ENCODE assay signal across 21 cellular contexts in genomic region chr18:46252754-46253153, GRCh38.
DNase-seq lines count a peak whose midpoint lies in the region; ATAC-seq and TF ChIP-seq lines count a peak whose summit lies in the region.
"Had no signal": no experiment of that assay in that cellular context is flagged by ENCODE, and none has a peak within 500 bp of the region (broad histone marks: within the 10 kb centered on the region; RNA-seq: fewer than 3 reads in every experiment).

No MANE protein-coding gene starts in this region.

- H3K36me3 ChIP-seq in GM23338 (ENCODE audit: insufficient read depth): no peaks in the 10 kb centered on the region; the same call in 1 of the 2 replicates
- H3K36me3 ChIP-seq in endodermal cell (ENCODE audit: control insufficient read depth, insufficient read depth, low read length): peaks cover 11% of the 10 kb centered on the region
- H3K36me3 ChIP-seq: ascending aorta, colonic mucosa had no signal

- DNase-seq in T-helper 1 cell (no peak), GM23338 (ENCODE audit: low spot score) (no peak), NCI-H2081 treated with DMSO at 0.1 percent for 48 hours (lab: John Stamatoyannopoulos, UW) (no peak), endodermal cell (no peak)
- no peak for DNase-seq in natural killer cell treated with Interleukin-12 subunit alpha and Interleukin-12 subunit beta and Interleukin-15 and Interleukin-18, amount 100 ng/mL, for 72 hours (ENCODE audit: low spot score)
- DNase-seq: activated CD4-positive, alpha-beta memory T cell treated with anti-CD3 and anti-CD28 coated beads for 36 hours; colonic mucosa; left ventricle myocardium superior; NCI-H1048; NCI-H2081; NCI-H526 treated with DMSO at 0.1 percent for 48 hours; stimulated activated CD4-positive, alpha-beta T cell treated with anti-CD3 and anti-CD28 coated beads, Interleukin-4, amount 100 ng/mL, for 1 hour had no signal

- no peak overlapping the region for H2AFZ ChIP-seq in GM23338

- no peaks in the 10 kb centered on the region for H3K9me3 ChIP-seq in endodermal cell (ENCODE audit: control insufficient read depth, low read length)
- H3K9me3 ChIP-seq: ascending aorta; BLaER1 treated with 17β-estradiol and CSF1 and Interleukin-3, amounts not matched to agents 10 nM and 100 nM; colonic mucosa; SJSA1; thoracic aorta had no signal

- no peak overlapping the region for H3K4me3 Mint-ChIP-seq in T-helper 1 cell treated with Interleukin-12 subunit alpha and Interleukin-12 subunit beta and Interleukin-4 antibody, amounts not matched to agents 30 μg/mL and 1 μg/mL, for 36 hours
- H3K4me3 Mint-ChIP-seq in GM23338: no peak overlapping the region
- no peak overlapping the region for H3K4me3 Mint-ChIP-seq in brain
- no peak overlapping the region for H3K4me3 Mint-ChIP-seq in natural killer cell treated with Interleukin-12 subunit alpha and Interleukin-12 subunit beta and Interleukin-15 and Interleukin-18, amount 100 ng/mL, for 72 hours
- H3K4me3 Mint-ChIP-seq in endodermal cell: no peak overlapping the region
- H3K4me3 Mint-ChIP-seq: activated CD4-positive, alpha-beta memory T cell treated with anti-CD3 and anti-CD28 coated beads for 36 hours had no signal

- H3K4me1 ChIP-seq in GM23338 (ENCODE audit: insufficient read depth) (peaks cover 19% of the 10 kb centered on the region), endodermal cell (ENCODE audit: control insufficient read depth, insufficient read depth, low read length) (no peaks in the 10 kb centered on the region)
- H3K4me1 ChIP-seq: ascending aorta had no signal

- no peaks in the 10 kb centered on the region for H3K9me2 ChIP-seq in GM23338 (ENCODE audit: insufficient read depth)

- 90% methylated on average over 2 of the region's 2 CpGs; no CpG with 5 or more reads in 1 of the 2 experiments for WGBS in endodermal cell (ENCODE audit: insufficient coverage in 1 of 2, insufficient read length in 1 of 2), 2 experiments

- no peak for TF ChIP-seq CTCF in GM23338 (conservative IDR thresholded peaks at IDR 0.05; ENCODE audit: low read depth in 2 of 2)
- TF ChIP-seq CTCF in brain (conservative IDR thresholded peaks at IDR 0.05): no peak
- no peak for TF ChIP-seq CTCF in endodermal cell (conservative IDR thresholded peaks at IDR 0.05)

- no peak overlapping the region for H3K4me3 ChIP-seq in GM23338
- H3K4me3 ChIP-seq in endodermal cell (ENCODE audit: low read length): no peak overlapping the region
- H3K4me3 ChIP-seq: ascending aorta; BLaER1 treated with 17β-estradiol and CSF1 and Interleukin-3, amounts not matched to agents 10 nM and 100 nM; colonic mucosa; K562; SJSA1; thoracic aorta had no signal

- peaks cover 55% of the 10 kb centered on the region for H3K36me3 Mint-ChIP-seq in T-helper 1 cell treated with Interleukin-12 subunit alpha and Interleukin-12 subunit beta and Interleukin-4 antibody, amounts not matched to agents 30 μg/mL and 1 μg/mL, for 36 hours (ENCODE audit: low read depth)
- H3K36me3 Mint-ChIP-seq in GM23338 (ENCODE audit: low read depth) (no peaks in the 10 kb centered on the region), brain (peaks cover 40% of the 10 kb centered on the region), endodermal cell (ENCODE audit: low read depth) (peaks cover 8% of the 10 kb centered on the region)
- H3K36me3 Mint-ChIP-seq in natural killer cell treated with Interleukin-12 subunit alpha and Interleukin-12 subunit beta and Interleukin-15 and Interleukin-18, amount 100 ng/mL, for 72 hours: peaks cover 14% of the 10 kb centered on the region

- no peaks in the 10 kb centered on the region for H3K27me3 Mint-ChIP-seq in T-helper 1 cell treated with Interleukin-12 subunit alpha and Interleukin-12 subunit beta and Interleukin-4 antibody, amounts not matched to agents 30 μg/mL and 1 μg/mL, for 36 hours (ENCODE audit: low read depth)
- H3K27me3 Mint-ChIP-seq in GM23338 (ENCODE audit: insufficient read depth, low read depth, poor library complexity): peaks cover 2% of the 10 kb centered on the region
- no peaks in the 10 kb centered on the region for H3K27me3 Mint-ChIP-seq in brain
- H3K27me3 Mint-ChIP-seq in natural killer cell treated with Interleukin-12 subunit alpha and Interleukin-12 subunit beta and Interleukin-15 and Interleukin-18, amount 100 ng/mL, for 72 hours: no peaks in the 10 kb centered on the region
- H3K27me3 Mint-ChIP-seq in endodermal cell (ENCODE audit: insufficient read depth): no peaks in the 10 kb centered on the region
- H3K27me3 Mint-ChIP-seq: activated CD4-positive, alpha-beta memory T cell treated with anti-CD3 and anti-CD28 coated beads for 36 hours had no signal

- no peak overlapping the region for H3K4me2 ChIP-seq in GM23338
- H3K4me2 ChIP-seq: BLaER1 treated with 17β-estradiol and CSF1 and Interleukin-3, amounts not matched to agents 10 nM and 100 nM had no signal

- H3K79me2 ChIP-seq in GM23338 (replicated peaks; ENCODE audit: insufficient read depth): 0 out of 2 replicates have a peak, but pooled peaks cover 17% of the 10 kb centered on the region

- peak overlapping the region; percentile 16; the same call in 1 of the 2 replicates for H3K27ac ChIP-seq in GM23338 (ENCODE audit: low read depth)
- no peak overlapping the region for H3K27ac ChIP-seq in endodermal cell (ENCODE audit: low read depth, low read length)
- H3K27ac ChIP-seq: 22Rv1; BLaER1 treated with 17β-estradiol and CSF1 and Interleukin-3, amounts not matched to agents 10 nM and 100 nM; colonic mucosa; SJSA1 had no signal

- ATAC-seq in GM23338: no peak
- ATAC-seq in natural killer cell treated with Interleukin-12 subunit alpha and Interleukin-12 subunit beta and Interleukin-15 and Interleukin-18, amount 100 ng/mL, for 72 hours: no peak
- no peak for ATAC-seq in HG02973 (IDR thresholded peaks at IDR 0.05; ENCODE audit: unreplicated experiment)
- ATAC-seq: K562, left ventricle myocardium superior had no signal

- H4K20me1 ChIP-seq in GM23338 (replicated peaks; ENCODE audit: insufficient read depth): peaks cover 4% of the 10 kb centered on the region

- H3K27ac Mint-ChIP-seq in T-helper 1 cell treated with Interleukin-12 subunit alpha and Interleukin-12 subunit beta and Interleukin-4 antibody, amounts not matched to agents 30 μg/mL and 1 μg/mL, for 36 hours: peak overlapping the region; percentile 65
- H3K27ac Mint-ChIP-seq in GM23338 (no peak overlapping the region), brain (peak overlapping the region in 3 of 5 experiments; percentile 30 to 84 (median 36)), endodermal cell (no peak overlapping the region)
- peak overlapping the region; percentile 48 to 70 for H3K27ac Mint-ChIP-seq in natural killer cell treated with Interleukin-12 subunit alpha and Interleukin-12 subunit beta and Interleukin-15 and Interleukin-18, amount 100 ng/mL, for 72 hours

- no peaks in the 10 kb centered on the region for H3K27me3 ChIP-seq in GM23338 (ENCODE audit: insufficient read depth)
- no peaks in the 10 kb centered on the region for H3K27me3 ChIP-seq in endodermal cell (ENCODE audit: control insufficient read depth, insufficient read depth, low read length, poor library complexity, severe bottlenecking)
- H3K27me3 ChIP-seq: ascending aorta; BLaER1 treated with 17β-estradiol and CSF1 and Interleukin-3, amounts not matched to agents 10 nM and 100 nM; colonic mucosa; SJSA1 had no signal

- peaks cover 52% of the 10 kb centered on the region for H3K4me1 Mint-ChIP-seq in T-helper 1 cell treated with Interleukin-12 subunit alpha and Interleukin-12 subunit beta and Interleukin-4 antibody, amounts not matched to agents 30 μg/mL and 1 μg/mL, for 36 hours (ENCODE audit: low read depth)
- H3K4me1 Mint-ChIP-seq in GM23338 (peaks cover 25% of the 10 kb centered on the region), brain (peaks cover 43% of the 10 kb centered on the region), endodermal cell (peaks cover 23% of the 10 kb centered on the region)
- peaks cover 36 to 41% of the 10 kb centered on the region in 2 donors for H3K4me1 Mint-ChIP-seq in natural killer cell treated with Interleukin-12 subunit alpha and Interleukin-12 subunit beta and Interleukin-15 and Interleukin-18, amount 100 ng/mL, for 72 hours (ENCODE audit: low read depth in 2 of 2)

- H3K9me3 Mint-ChIP-seq in T-helper 1 cell treated with Interleukin-12 subunit alpha and Interleukin-12 subunit beta and Interleukin-4 antibody, amounts not matched to agents 30 μg/mL and 1 μg/mL, for 36 hours: no peaks in the 10 kb centered on the region
- H3K9me3 Mint-ChIP-seq in GM23338 (no peaks in the 10 kb centered on the region), brain (no peaks in the 10 kb centered on the region), endodermal cell (no peaks in the 10 kb centered on the region)
- no peaks in the 10 kb centered on the region for H3K9me3 Mint-ChIP-seq in natural killer cell treated with Interleukin-12 subunit alpha and Interleukin-12 subunit beta and Interleukin-15 and Interleukin-18, amount 100 ng/mL, for 72 hours
- H3K9me3 Mint-ChIP-seq: activated CD4-positive, alpha-beta memory T cell treated with anti-CD3 and anti-CD28 coated beads for 36 hours had no signal

- H3F3A ChIP-seq in GM23338 (replicated peaks; ENCODE audit: low read depth): no peaks in the 10 kb centered on the region

- no peak overlapping the region for H3K9ac ChIP-seq in endodermal cell (ENCODE audit: extremely low read depth, low read length, poor library complexity, severe bottlenecking)
- H3K9ac ChIP-seq: BLaER1 treated with 17β-estradiol and CSF1 and Interleukin-3, amounts not matched to agents 10 nM and 100 nM had no signal

TF ChIP-seq in GM23338, 12 proteins besides CTCF, POLR2A, EP300 and RAD21 (continues in another document):
- TF ChIP-seq STAT1 (IDR thresholded peaks at IDR 0.05; ENCODE audit: unreplicated experiment) (no peak), ZNF114 (CRISPR knock-in tag; IDR thresholded peaks at IDR 0.05) (no peak), NANOG (IDR thresholded peaks at IDR 0.05; ENCODE audit: borderline replicate concordance) (no peak), EZH2 (IDR thresholded peaks at IDR 0.05; ENCODE audit: low read depth, unreplicated experiment) (no peak), CREB1 (CRISPR knock-in tag; IDR thresholded peaks at IDR 0.05; ENCODE audit: low read depth) (no peak), JUNB (IDR thresholded peaks at IDR 0.05; ENCODE audit: unreplicated experiment) (no peak)

Comparison
In these comparisons a context has a peak if more than half of its experiments do, and no peak if none do; other contexts are left out.
1. H3K27ac Mint-ChIP-seq: peak in T-helper 1 cell treated with Interleukin-12 subunit alpha and Interleukin-12 subunit beta and Interleukin-4 antibody, amounts not matched to agents 30 μg/mL and 1 μg/mL, for 36 hours (single experiment), brain (3 of 5) and natural killer cell treated with Interleukin-12 subunit alpha and Interleukin-12 subunit beta and Interleukin-15 and Interleukin-18, amount 100 ng/mL, for 72 hours (2 of 2); none in GM23338 (single experiment) and endodermal cell (single experiment).